In the genomic region with DNA sequence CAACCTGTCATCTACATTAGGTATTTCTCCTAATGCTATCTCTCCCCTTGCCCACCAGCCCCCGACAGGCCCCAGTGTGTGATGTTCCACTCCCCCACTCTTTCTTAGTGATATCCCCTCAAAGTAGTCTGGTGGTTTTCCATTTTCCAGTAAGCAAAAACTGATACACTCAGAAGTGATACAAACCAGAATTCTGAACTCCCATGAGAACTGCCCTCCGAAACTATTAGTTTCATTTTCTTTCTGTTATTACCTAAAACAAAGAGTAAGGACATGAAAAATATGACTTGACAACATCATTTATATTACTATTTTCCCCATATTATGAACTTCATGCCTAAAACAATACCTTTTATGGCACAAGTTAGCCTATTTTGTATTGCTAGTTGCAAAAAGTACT, we compare ENCODE assay signal across 14 cellular contexts.
DNase-seq lines count a peak whose midpoint lies in the region; ATAC-seq lines count a peak whose summit lies in the region.
"Had no signal": no experiment of that assay in that cellular context is flagged by ENCODE, and none has a peak within 500 bp of the region (broad histone marks: within the 10 kb centered on the region; RNA-seq: fewer than 3 reads in every experiment).

No MANE protein-coding gene starts in this region.

- ATAC-seq in GM18858 (IDR thresholded peaks at IDR 0.05; ENCODE audit: unreplicated experiment) (peak; percentile 41), GM21367 (IDR thresholded peaks at IDR 0.05; ENCODE audit: unreplicated experiment) (peak; percentile 75), HG02885 (IDR thresholded peaks at IDR 0.05; ENCODE audit: poor library complexity, unreplicated experiment) (peak; percentile 63), HG03558 (IDR thresholded peaks at IDR 0.05; ENCODE audit: extremely low read depth, unreplicated experiment) (peak; percentile 65)
- ATAC-seq: activated T-cell treated with anti-CD3 and anti-CD28 coated beads, Interleukin-2, amount 50 U/mL, for 4 hours; foreskin keratinocyte had no signal

- DNase-seq in HPDE6-E6E7 (ENCODE audit: extremely low spot score) (no peak), DMS153 (lab: John Stamatoyannopoulos, UW) (no peak), SKM-1 (lab: John Stamatoyannopoulos, UW; ENCODE audit: unreplicated experiment) (no peak)
- DNase-seq in activated CD4-positive, alpha-beta T cell treated with anti-CD3 and anti-CD28 coated beads, Interleukin-2, amount 50 U/mL, for 1 hour = no peak
- DNase-seq: activated CD4-positive, alpha-beta T cell treated with anti-CD3 and anti-CD28 coated beads for 4 hours; activated T-cell treated with anti-CD3 and anti-CD28 coated beads, Interleukin-2, amount 50 U/mL, for 4 hours; adrenal gland; foreskin keratinocyte; NCI-H2107; stomach had no signal
